ENCODE assay signal across 9 cellular contexts in genomic region chr3:189305412-189305811, GRCh38.
DNase-seq lines count a peak whose midpoint lies in the region; ATAC-seq, FAIRE-seq and TF ChIP-seq lines count a peak whose summit lies in the region.
"Had no signal": no experiment of that assay in that cellular context is flagged by ENCODE, and none has a peak within 500 bp of the region (broad histone marks: within the 10 kb centered on the region; RNA-seq: fewer than 3 reads in every experiment).

No MANE protein-coding gene starts in this region.

- intact Hi-C loops in colonic mucosa (cut with DNase I), result no loop called here

- CTCF ChIA-PET in A549 (lab: Yijun Ruan, JAX), result interaction anchor here (1.5 kb wide), 1 partner anchor 30 kb away, joined by 4 read pairs; no protein-coding TSS in a partner anchor

- TF ChIP-seq RAD21 in A549 (conservative IDR thresholded peaks at IDR 0.05 in 1 of 2, IDR thresholded peaks at IDR 0.05 in 1 of 2), result no peak

- TF ChIP-seq CTCF in A549 (IDR thresholded peaks at IDR 0.05) (no peak), colonic mucosa (IDR thresholded peaks at IDR 0.05) (no peak)

- no peaks in the 10 kb centered on the region for H3K27me3 ChIP-seq in colonic mucosa
- H3K27me3 ChIP-seq: pancreas had no signal

- no peaks in the 10 kb centered on the region for H3K36me3 ChIP-seq in colonic mucosa
- H3K36me3 ChIP-seq: pancreas had no signal

- no peak overlapping the region for H3K9ac ChIP-seq in colonic mucosa (ENCODE audit: low read depth in 2 of 2, low read length in 2 of 2)

- H3K9me3 ChIP-seq in A549, result no peaks in the 10 kb centered on the region
- no peaks in the 10 kb centered on the region for H3K9me3 ChIP-seq in colonic mucosa
- H3K9me3 ChIP-seq: pancreas had no signal

- H3K4me1 ChIP-seq in A549, result peaks cover 36% of the 10 kb centered on the region
- peaks cover 5% of the 10 kb centered on the region for H3K4me1 ChIP-seq in colonic mucosa

- H3K4me2 ChIP-seq in A549, result peak overlapping the region; percentile 80

- POLR2A ChIA-PET in A549 (lab: Yijun Ruan, JAX), result interaction anchor here (0.9 to 1.8 kb wide), 3 partner anchors 19 to 87 kb away, joined by 6 to 13 read pairs (median 11); no protein-coding TSS in a partner anchor

- WGBS in A549 (ENCODE audit: missing lambda C conversion rate), result 4% methylated on average over 1 of the region's 1 CpG

- no peak for FAIRE-seq in A549 (lab: Jason Lieb, UNC)
- FAIRE-seq: pancreas had no signal

- DNase-seq in A549 (ENCODE audit: low read depth in 1 of 2, low spot score in 1 of 2) (no peak), colonic mucosa (no peak), hippocampal formation (lab: John Stamatoyannopoulos, UW) (no peak), AG08396 (ENCODE audit: low spot score) (no peak), NCI-H2029 (lab: John Stamatoyannopoulos, UW) (no peak), NOMO-1 (lab: John Stamatoyannopoulos, UW; ENCODE audit: unreplicated experiment in 2 of 2) (no peak)

- TF ChIP-seq EP300 in A549 (IDR thresholded peaks at IDR 0.05), result no peak

- H3K4me3 ChIP-seq in A549 (no peak overlapping the region), colonic mucosa (no peak overlapping the region)
- H3K4me3 ChIP-seq: pancreas had no signal

- peak overlapping the region; percentile 88 to 95 for H3K27ac ChIP-seq in A549
- H3K27ac ChIP-seq in colonic mucosa, result peak overlapping the region; percentile 79

- peak in 1 of 2 experiments; percentile 9; a peak in 1 of 6 replicates for ATAC-seq in A549
- peak; percentile 58 for ATAC-seq in GM18907 (IDR thresholded peaks at IDR 0.05; ENCODE audit: unreplicated experiment)
- peak; percentile 69 for ATAC-seq in HG03159 (IDR thresholded peaks at IDR 0.05; ENCODE audit: unreplicated experiment)

- TF ChIP-seq POLR2A in A549 (IDR thresholded peaks at IDR 0.05; ENCODE audit: low read length), result no peak

TF ChIP-seq in A549, 52 proteins besides CTCF, POLR2A, EP300 and RAD21:
- TF ChIP-seq PHF8 (IDR thresholded peaks at IDR 0.05; ENCODE audit: borderline replicate concordance, low read depth) (no peak), KDM5A (IDR thresholded peaks at IDR 0.05) (no peak), HEYL (CRISPR knock-in tag; IDR thresholded peaks at IDR 0.05) (no peak), CBX2 (IDR thresholded peaks at IDR 0.05; ENCODE audit: borderline replicate concordance, low read depth) (no peak), SMC3 (IDR thresholded peaks at IDR 0.05) (no peak), TP53 (CRISPR knock-in tag; IDR thresholded peaks at IDR 0.05) (no peak), MAFK (IDR thresholded peaks at IDR 0.05; ENCODE audit: partially characterized antibody) (no peak), TFCP2L1 (CRISPR knock-in tag; IDR thresholded peaks at IDR 0.05) (no peak)
